ENCODE assay signal across 1 cellular context in genomic region chr2:25265802-25266201, GRCh38.
TF ChIP-seq lines count a peak whose summit lies in the region.

No MANE protein-coding gene starts in this region.

TF ChIP-seq in HEK293, 187 proteins besides CTCF, POLR2A, EP300 and RAD21 (continued from another document):
- no peak for TF ChIP-seq ZNF18 (tag by site-specific recombination; IDR thresholded peaks at IDR 0.05)
- TF ChIP-seq BCL11B (tag by site-specific recombination; IDR thresholded peaks at IDR 0.05; ENCODE audit: low read depth), result no peak
- no peak for TF ChIP-seq ZNF302 (tag by site-specific recombination; IDR thresholded peaks at IDR 0.05; ENCODE audit: low read depth)
- TF ChIP-seq, protein P1, sequence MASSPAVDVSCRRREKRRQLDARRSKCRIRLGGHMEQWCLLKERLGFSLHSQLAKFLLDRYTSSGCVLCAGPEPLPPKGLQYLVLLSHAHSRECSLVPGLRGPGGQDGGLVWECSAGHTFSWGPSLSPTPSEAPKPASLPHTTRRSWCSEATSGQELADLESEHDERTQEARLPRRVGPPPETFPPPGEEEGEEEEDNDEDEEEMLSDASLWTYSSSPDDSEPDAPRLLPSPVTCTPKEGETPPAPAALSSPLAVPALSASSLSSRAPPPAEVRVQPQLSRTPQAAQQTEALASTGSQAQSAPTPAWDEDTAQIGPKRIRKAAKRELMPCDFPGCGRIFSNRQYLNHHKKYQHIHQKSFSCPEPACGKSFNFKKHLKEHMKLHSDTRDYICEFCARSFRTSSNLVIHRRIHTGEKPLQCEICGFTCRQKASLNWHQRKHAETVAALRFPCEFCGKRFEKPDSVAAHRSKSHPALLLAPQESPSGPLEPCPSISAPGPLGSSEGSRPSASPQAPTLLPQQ (tag by site-specific recombination; IDR thresholded peaks at IDR 0.05), result no peak
- no peak for TF ChIP-seq ZNF266 (tag by site-specific recombination; IDR thresholded peaks at IDR 0.05; ENCODE audit: low read depth)
- 0 out of 2 replicates have a peak, but pooled peaks have one; percentile 50 for TF ChIP-seq ZNF184 (tag by site-specific recombination; IDR thresholded peaks at IDR 0.05)
- no peak for TF ChIP-seq ZNF701 (tag by site-specific recombination; IDR thresholded peaks at IDR 0.05)
- TF ChIP-seq KLF8 (tag by site-specific recombination; IDR thresholded peaks at IDR 0.05), result no peak
- TF ChIP-seq SCRT1 (tag by site-specific recombination; IDR thresholded peaks at IDR 0.05; ENCODE audit: borderline replicate concordance), result no peak
- TF ChIP-seq ZNF404 (tag by site-specific recombination; IDR thresholded peaks at IDR 0.05), result no peak
- peak; percentile 68; the same call in 1 of the 2 replicates for TF ChIP-seq ZNF664 (tag by site-specific recombination; IDR thresholded peaks at IDR 0.05)
- 0 out of 2 replicates have a peak, but pooled peaks have one; percentile 25 for TF ChIP-seq ZBTB8A (tag by site-specific recombination; IDR thresholded peaks at IDR 0.05)
- 0 out of 2 replicates have a peak, but pooled peaks have one; percentile 35 for TF ChIP-seq ZBTB17 (tag by site-specific recombination; IDR thresholded peaks at IDR 0.05)
- no peak for TF ChIP-seq ZNF214 (tag by site-specific recombination; IDR thresholded peaks at IDR 0.05; ENCODE audit: borderline replicate concordance)
- TF ChIP-seq ZNF394 (tag by site-specific recombination; IDR thresholded peaks at IDR 0.05; ENCODE audit: borderline replicate concordance), result no peak
- no peak for TF ChIP-seq GFI1B (tag by site-specific recombination; IDR thresholded peaks at IDR 0.05)
- no peak for TF ChIP-seq REPIN1 (tag by site-specific recombination; IDR thresholded peaks at IDR 0.05; ENCODE audit: low read depth)
- TF ChIP-seq ZNF645 (tag by site-specific recombination; IDR thresholded peaks at IDR 0.05), result no peak
- TF ChIP-seq ZNF138 (tag by site-specific recombination; IDR thresholded peaks at IDR 0.05; ENCODE audit: borderline replicate concordance), result no peak
TF ChIP-seq in HEK293: peak in this region for 4.
